ENCODE assay signal across 17 cellular contexts in genomic region chr13:73698859-73699258, GRCh38.
A peak's percentile ranks its signal among the peaks of the same experiment; 100 is the strongest.
DNase-seq lines count a peak whose midpoint lies in the region; ATAC-seq and TF ChIP-seq lines count a peak whose summit lies in the region.
"Had no signal": no experiment of that assay in that cellular context is flagged by ENCODE, and none has a peak within 500 bp of the region (broad histone marks: within the 10 kb centered on the region; RNA-seq: fewer than 3 reads in every experiment).

No MANE protein-coding gene starts in this region.

- peak overlapping the region; percentile 51 to 57 for H3K27ac Mint-ChIP-seq in natural killer cell treated with Interleukin-12 subunit alpha and Interleukin-12 subunit beta and Interleukin-15 and Interleukin-18, amount 100 ng/mL, for 72 hours
- H3K27ac Mint-ChIP-seq in natural killer cell, result no peak overlapping the region
- H3K27ac Mint-ChIP-seq: CD14-positive monocyte had no signal

- no peaks in the 10 kb centered on the region for H3K4me1 ChIP-seq in SJSA1 (replicated peaks)
- H3K4me1 ChIP-seq in osteoblast (ENCODE audit: insufficient read depth, low read length), result no peaks in the 10 kb centered on the region
- H3K4me1 ChIP-seq: Caco-2 had no signal

- no peaks in the 10 kb centered on the region for H3K27me3 ChIP-seq in SJSA1 (replicated peaks)
- H3K27me3 ChIP-seq in osteoblast (ENCODE audit: insufficient read depth, low read length), result no peaks in the 10 kb centered on the region

- no peaks in the 10 kb centered on the region for H3K9me3 Mint-ChIP-seq in natural killer cell treated with Interleukin-12 subunit alpha and Interleukin-12 subunit beta and Interleukin-15 and Interleukin-18, amount 100 ng/mL, for 72 hours
- H3K9me3 Mint-ChIP-seq in natural killer cell, result no peaks in the 10 kb centered on the region

- no peaks in the 10 kb centered on the region for H3K79me2 ChIP-seq in osteoblast (ENCODE audit: insufficient read depth, low read length)

- H3K4me3 ChIP-seq in SJSA1 (no peak overlapping the region), fibroblast of mammary gland (ENCODE audit: control insufficient read depth, low read depth, low read length) (no peak overlapping the region), osteoblast (ENCODE audit: insufficient read depth, low read length) (no peak overlapping the region)

- DNase-seq in natural killer cell treated with Interleukin-12 subunit alpha and Interleukin-12 subunit beta and Interleukin-15 and Interleukin-18, amount 100 ng/mL, for 72 hours (ENCODE audit: low spot score), result no peak
- DNase-seq in natural killer cell, result no peak
- no peak for DNase-seq in SJSA1 (ENCODE audit: low read depth in 1 of 2, low spot score in 2 of 2)
- peak; percentile 40 for DNase-seq in fibroblast of mammary gland (ENCODE audit: low read depth)
- DNase-seq in NCI-H526 (lab: John Stamatoyannopoulos, UW), result no peak
- no peak for DNase-seq in islet precursor cell
- DNase-seq in osteoblast (ENCODE audit: insufficient read length, low spot score, missing footprints), result no peak
- DNase-seq: Caco-2, GOT3, NCI-H187 treated with DMSO at 0.1 percent for 48 hours, NCI-H446 treated with DMSO at 0.1 percent for 48 hours, NCI-H82, SHP77 had no signal

- H3K4me2 ChIP-seq in osteoblast (ENCODE audit: insufficient read depth, low read length), result no peak overlapping the region

- no peak overlapping the region for H3K4me3 Mint-ChIP-seq in natural killer cell treated with Interleukin-12 subunit alpha and Interleukin-12 subunit beta and Interleukin-15 and Interleukin-18, amount 100 ng/mL, for 72 hours
- no peak overlapping the region for H3K4me3 Mint-ChIP-seq in natural killer cell
- H3K4me3 Mint-ChIP-seq: CD14-positive monocyte had no signal

- H3K27ac ChIP-seq in SJSA1 (peak overlapping the region; percentile 28; the same call in 1 of the 2 replicates), osteoblast (ENCODE audit: low read depth, low read length) (no peak overlapping the region)

- TF ChIP-seq CTCF in natural killer cell (IDR thresholded peaks at IDR 0.05) (no peak), fibroblast of mammary gland (conservative IDR thresholded peaks at IDR 0.05; ENCODE audit: control insufficient read depth, insufficient read depth, low read depth, low read length) (no peak), osteoblast (IDR thresholded peaks at IDR 0.05; ENCODE audit: extremely low read depth, low read depth, low read length) (no peak)

- no peaks in the 10 kb centered on the region for H3K27me3 Mint-ChIP-seq in natural killer cell treated with Interleukin-12 subunit alpha and Interleukin-12 subunit beta and Interleukin-15 and Interleukin-18, amount 100 ng/mL, for 72 hours
- no peaks in the 10 kb centered on the region for H3K27me3 Mint-ChIP-seq in natural killer cell (ENCODE audit: low read depth in 2 of 2)

- H3K4me1 Mint-ChIP-seq in natural killer cell treated with Interleukin-12 subunit alpha and Interleukin-12 subunit beta and Interleukin-15 and Interleukin-18, amount 100 ng/mL, for 72 hours (ENCODE audit: low read depth in 2 of 2), result peaks cover 22 to 34% of the 10 kb centered on the region in 2 donors
- H3K4me1 Mint-ChIP-seq in natural killer cell, result peaks cover 19 to 26% of the 10 kb centered on the region in 2 donors
- H3K4me1 Mint-ChIP-seq: CD14-positive monocyte had no signal

- peaks cover 6% of the 10 kb centered on the region for H3K36me3 Mint-ChIP-seq in natural killer cell treated with Interleukin-12 subunit alpha and Interleukin-12 subunit beta and Interleukin-15 and Interleukin-18, amount 100 ng/mL, for 72 hours
- peaks cover 10% of the 10 kb centered on the region for H3K36me3 Mint-ChIP-seq in natural killer cell
- H3K36me3 Mint-ChIP-seq: CD14-positive monocyte had no signal

- H2AFZ ChIP-seq in osteoblast (ENCODE audit: low read length), result no peak overlapping the region

- ATAC-seq in natural killer cell treated with Interleukin-12 subunit alpha and Interleukin-12 subunit beta and Interleukin-15 and Interleukin-18, amount 100 ng/mL, for 72 hours, result no peak
- no peak for ATAC-seq in natural killer cell
- no peak for ATAC-seq in GM18909 (IDR thresholded peaks at IDR 0.05; ENCODE audit: poor library complexity, unreplicated experiment)
- ATAC-seq: HepG2, Panc1 had no signal

- no peaks in the 10 kb centered on the region for H3K9me3 ChIP-seq in SJSA1 (replicated peaks)
- H3K9me3 ChIP-seq in osteoblast (ENCODE audit: low read depth, low read length), result no peaks in the 10 kb centered on the region
- H3K9me3 ChIP-seq: Caco-2 had no signal

- intact Hi-C loops in natural killer cell (cut with micrococcal nuclease), result no loop called here

- no peaks in the 10 kb centered on the region for H4K20me1 ChIP-seq in osteoblast (ENCODE audit: insufficient read depth, low read length)

- H3K36me3 ChIP-seq in SJSA1 (no peaks in the 10 kb centered on the region), osteoblast (ENCODE audit: insufficient read depth, low read length) (peaks cover 33% of the 10 kb centered on the region)

Comparison
In these comparisons a context has a peak if more than half of its experiments do, and no peak if none do; other contexts are left out.
1. H3K27ac Mint-ChIP-seq: peak in natural killer cell treated with Interleukin-12 subunit alpha and Interleukin-12 subunit beta and Interleukin-15 and Interleukin-18, amount 100 ng/mL, for 72 hours (2 of 2); none in natural killer cell (0 of 2).